Comparison of ENCODE assay signal across 12 cellular contexts in the genomic region with DNA sequence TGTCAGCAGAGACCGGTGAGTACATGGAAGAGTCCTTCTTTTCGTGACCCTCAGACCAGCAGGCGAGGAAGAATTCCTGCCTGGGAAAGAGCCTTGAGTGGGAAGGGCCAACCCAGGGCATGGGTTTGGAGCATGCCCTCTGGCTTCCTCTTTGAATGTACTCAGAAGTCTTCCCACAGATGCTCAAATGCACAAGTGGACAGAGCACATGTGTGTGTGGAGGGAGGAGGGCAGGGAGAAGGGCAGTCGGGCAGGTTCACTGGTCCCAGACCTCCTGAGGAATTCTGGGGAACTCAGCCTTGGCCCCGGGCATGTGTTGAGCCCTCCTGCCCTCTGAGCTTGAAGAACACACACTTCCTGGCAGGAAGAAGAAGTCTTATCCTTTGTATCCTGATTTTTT.
DNase-seq lines count a peak whose midpoint lies in the region.
"Had no signal": no experiment of that assay in that cellular context is flagged by ENCODE, and none has a peak within 500 bp of the region (broad histone marks: within the 10 kb centered on the region; RNA-seq: fewer than 3 reads in every experiment).

No MANE protein-coding gene starts in this region.

- H2AFZ ChIP-seq in neuronal stem cell (ENCODE audit: low read length) = no peak overlapping the region
- H2AFZ ChIP-seq: GM23338 had no signal

- no peak overlapping the region for H2AK5ac ChIP-seq in neuronal stem cell (ENCODE audit: low read depth, low read length)

- H3K18ac ChIP-seq in neuronal stem cell (ENCODE audit: low read length) = no peak overlapping the region

- H3K4ac ChIP-seq in neuronal stem cell (ENCODE audit: low read length) = no peak overlapping the region

- H3K4me3 ChIP-seq in neuronal stem cell (ENCODE audit: low read length in 2 of 2) = no peak overlapping the region
- H3K4me3 ChIP-seq: GM23338 had no signal

- no peak overlapping the region for H4K91ac ChIP-seq in neuronal stem cell (ENCODE audit: low read depth, low read length, poor library complexity)

- H3K4me2 ChIP-seq in neuronal stem cell (ENCODE audit: insufficient read depth, low read length, poor library complexity, severe bottlenecking) = no peak overlapping the region
- H3K4me2 ChIP-seq: GM23338 had no signal

- H3K9me3 ChIP-seq in neuronal stem cell (replicated peaks in 1 of 2; ENCODE audit: control insufficient read depth in 2 of 2, insufficient read depth in 1 of 2, low read depth in 1 of 2, low read length in 2 of 2) = no peaks in the 10 kb centered on the region

- H2BK12ac ChIP-seq in neuronal stem cell (ENCODE audit: low read length) = no peak overlapping the region

- H3K27ac ChIP-seq in neuronal stem cell (replicated peaks; ENCODE audit: low read length) = no peak overlapping the region

- no peaks in the 10 kb centered on the region for H3K27me3 ChIP-seq in neuronal stem cell (ENCODE audit: control insufficient read depth in 3 of 3, insufficient read depth in 3 of 3, low read depth in 1 of 3, low read length in 3 of 3)

- no peak overlapping the region for H2BK120ac ChIP-seq in neuronal stem cell (ENCODE audit: low read depth, low read length)

- no peak overlapping the region for H4K8ac ChIP-seq in neuronal stem cell (ENCODE audit: low read depth, low read length)

- no CpG with 5 or more reads among the region's 5 CpGs for WGBS in neuronal stem cell (ENCODE audit: extremely low coverage in 2 of 2, insufficient read length in 2 of 2, insufficient replicate concordance in 1 of 2), 2 donors

- no peak overlapping the region for H3K23ac ChIP-seq in neuronal stem cell (ENCODE audit: low read depth, low read length, poor library complexity)

- H3K36me3 ChIP-seq in neuronal stem cell (replicated peaks in 1 of 2; ENCODE audit: control insufficient read depth in 2 of 2, insufficient read depth in 2 of 2, low read length in 2 of 2) = no peaks in the 10 kb centered on the region

- H3K4me1 ChIP-seq in neuronal stem cell (ENCODE audit: control insufficient read depth in 2 of 2, insufficient read depth in 1 of 2, low read depth in 1 of 2, low read length in 2 of 2) = peaks cover 0 to 8% of the 10 kb centered on the region in 2 donors

- H2BK5ac ChIP-seq in neuronal stem cell (ENCODE audit: low read length) = peak overlapping the region; percentile 18

- DNase-seq in D341Med (ENCODE audit: low spot score) (peak; percentile 4), neuronal stem cell (ENCODE audit: low spot score) (no peak), posterior vena cava (ENCODE audit: low spot score) (peak; percentile 40), foreskin melanocyte (no peak), UCSD-AML1 (lab: John Stamatoyannopoulos, UW; ENCODE audit: unreplicated experiment) (no peak)
- DNase-seq in activated CD8-positive, alpha-beta memory T cell treated with anti-CD3 and anti-CD28 coated beads for 24 hours = no peak
- DNase-seq: CD4-positive, alpha-beta T cell; CD8-positive, alpha-beta memory T cell; DMS53; DMS79 treated with DMSO at 0.1 percent for 48 hours; GF-D8 had no signal

- H3K9ac ChIP-seq in neuronal stem cell (ENCODE audit: low read depth, low read length, poor library complexity) = peak overlapping the region; percentile 44

- H3K79me1 ChIP-seq in neuronal stem cell (ENCODE audit: low read depth, low read length) = no peaks in the 10 kb centered on the region

- H2BK15ac ChIP-seq in neuronal stem cell (ENCODE audit: low read length) = no peak overlapping the region

- H3K14ac ChIP-seq in neuronal stem cell (ENCODE audit: low read length) = no peak overlapping the region

- intact Hi-C loops in posterior vena cava (cut with DNase I) = no loop called here

Comparison
In these comparisons a context has a peak if more than half of its experiments do, and no peak if none do; other contexts are left out.
1. DNase-seq: peak in D341Med (single experiment) and posterior vena cava (single experiment); none in neuronal stem cell (single experiment), foreskin melanocyte (single experiment), activated CD8-positive, alpha-beta memory T cell treated with anti-CD3 and anti-CD28 coated beads for 24 hours (single experiment) and UCSD-AML1 (single experiment).